In the genomic region with DNA sequence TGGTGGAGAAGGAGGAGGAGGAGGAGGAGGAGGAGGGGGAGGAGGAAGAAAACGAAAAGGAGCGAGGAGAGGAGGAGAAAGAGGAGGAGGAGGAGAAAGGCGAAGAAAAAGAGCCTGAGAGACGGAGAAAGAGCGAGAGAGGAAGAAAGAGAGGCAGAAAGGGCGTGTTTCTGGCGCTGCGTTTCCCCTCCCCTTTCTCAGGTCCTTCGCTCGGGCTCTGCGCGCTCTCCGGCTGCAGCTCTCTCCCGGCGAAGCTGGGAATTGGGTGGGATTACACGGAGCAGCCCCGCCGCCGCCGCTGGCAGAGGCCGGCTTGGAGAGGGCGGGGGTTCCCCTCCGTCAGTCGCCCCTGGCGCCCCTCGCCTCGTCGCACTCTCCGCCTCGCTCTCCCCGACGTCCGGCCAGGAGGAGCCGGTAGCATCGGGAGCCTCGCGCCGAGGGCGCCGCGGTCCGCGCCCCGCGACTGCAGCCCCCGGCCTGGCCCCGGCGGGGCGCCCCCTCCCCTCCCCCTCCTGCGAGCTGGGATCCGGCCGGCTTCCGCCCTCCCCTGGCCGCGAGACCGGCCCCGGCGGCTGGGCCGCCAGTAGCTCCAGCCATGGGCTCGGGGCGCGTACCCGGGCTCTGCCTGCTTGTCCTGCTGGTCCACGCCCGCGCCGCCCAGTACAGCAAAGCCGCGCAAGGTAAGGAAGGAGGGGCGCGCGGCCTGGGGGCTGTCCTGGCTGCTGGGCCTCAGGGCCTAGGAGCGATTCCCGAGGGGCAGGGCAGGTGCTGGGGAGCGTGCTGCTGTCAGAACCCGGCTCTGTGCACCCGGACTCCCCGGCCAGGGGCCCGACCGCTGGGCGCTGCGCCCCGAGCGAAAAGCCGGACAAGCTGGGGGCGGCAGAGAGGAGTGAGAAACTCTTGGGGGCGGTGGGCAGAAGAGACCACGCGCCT, we compare ENCODE assay signal across 8 cellular contexts. TPM values are rescaled to one million over a fixed set of nuclear protein-coding genes. Genes with fewer than 3 reads are reported as not detected.
A peak's percentile ranks its signal among the peaks of the same experiment; 100 is the strongest.
DNase-seq lines count a peak whose midpoint lies in the region; ATAC-seq and TF ChIP-seq lines count a peak whose summit lies in the region.

Gene SCUBE3, plus strand, starts transcription at position 133 of the 933 bp plus-strand sequence. Its CDS starts 463 bp downstream, at position 596.

- DNase-seq in activated CD4-positive, alpha-beta T cell treated with anti-CD3 and anti-CD28 coated beads, Interleukin-2, amount 10 ng/mL, durations not matched to agents 24 days and 14 days = peak; percentile 70
- no peak for DNase-seq in activated CD4-positive, alpha-beta T cell treated with anti-CD3 and anti-CD28 coated beads, Interleukin-2, amount 50 U/mL, for 4 hours
- DNase-seq in NCI-H2227 treated with DMSO at 0.1 percent for 48 hours (lab: John Stamatoyannopoulos, UW) (peak; percentile 54), immature natural killer cell (no peak)
- DNase-seq in stimulated activated effector memory CD8-positive, alpha-beta T cell treated with anti-CD3 and anti-CD28 coated beads, Interleukin-12 subunit alpha, Interleukin-12 subunit beta, amount 100 ng/mL, for 72 hours (ENCODE audit: low spot score in 2 of 2) = no peak

- peaks cover 2% of the 10 kb centered on the region for H3K4me1 Mint-ChIP-seq in activated CD4-positive, alpha-beta T cell treated with anti-CD3 and anti-CD28 coated beads, Interleukin-2, amount 10 ng/mL, durations not matched to agents 24 days and 14 days
- peaks cover 55% of the 10 kb centered on the region for H3K4me1 Mint-ChIP-seq in brain
- H3K4me1 Mint-ChIP-seq in immature natural killer cell = peaks cover 9 to 14% of the 10 kb centered on the region in 2 donors
- peaks cover 12% of the 10 kb centered on the region for H3K4me1 Mint-ChIP-seq in stimulated activated effector memory CD8-positive, alpha-beta T cell treated with anti-CD3 and anti-CD28 coated beads, Interleukin-12 subunit alpha, Interleukin-12 subunit beta, amount 100 ng/mL, for 72 hours

- H3K9me3 Mint-ChIP-seq in activated CD4-positive, alpha-beta T cell treated with anti-CD3 and anti-CD28 coated beads, Interleukin-2, amount 10 ng/mL, durations not matched to agents 24 days and 14 days = no peaks in the 10 kb centered on the region
- H3K9me3 Mint-ChIP-seq in brain (no peaks in the 10 kb centered on the region), immature natural killer cell (no peaks in the 10 kb centered on the region)
- no peaks in the 10 kb centered on the region for H3K9me3 Mint-ChIP-seq in stimulated activated effector memory CD8-positive, alpha-beta T cell treated with anti-CD3 and anti-CD28 coated beads, Interleukin-12 subunit alpha, Interleukin-12 subunit beta, amount 100 ng/mL, for 72 hours

- no peak for TF ChIP-seq CTCF in brain (conservative IDR thresholded peaks at IDR 0.05)

- peak within 1 kb of the TSS; percentile 75 for H3K4me3 Mint-ChIP-seq in activated CD4-positive, alpha-beta T cell treated with anti-CD3 and anti-CD28 coated beads, Interleukin-2, amount 10 ng/mL, durations not matched to agents 24 days and 14 days
- H3K4me3 Mint-ChIP-seq in brain (peak within 1 kb of the TSS; percentile 82 to 90 (median 85)), immature natural killer cell (peak within 1 kb of the TSS; percentile 47 to 84 (median 77))
- H3K4me3 Mint-ChIP-seq in stimulated activated effector memory CD8-positive, alpha-beta T cell treated with anti-CD3 and anti-CD28 coated beads, Interleukin-12 subunit alpha, Interleukin-12 subunit beta, amount 100 ng/mL, for 72 hours = peak within 1 kb of the TSS; percentile 67

- intact Hi-C loops in activated CD4-positive, alpha-beta T cell treated with anti-CD3 and anti-CD28 coated beads, Interleukin-2, amount 10 ng/mL, durations not matched to agents 24 days and 14 days (cut with micrococcal nuclease) = no loop called here

- H3K36me3 Mint-ChIP-seq in activated CD4-positive, alpha-beta T cell treated with anti-CD3 and anti-CD28 coated beads, Interleukin-2, amount 10 ng/mL, durations not matched to agents 24 days and 14 days (ENCODE audit: low read depth) = no peaks in the 10 kb centered on the region
- H3K36me3 Mint-ChIP-seq in brain (no peaks in the 10 kb centered on the region), immature natural killer cell (peaks cover 0 to 4% (median 4%) of the 10 kb centered on the region in 3 donors)
- no peaks in the 10 kb centered on the region for H3K36me3 Mint-ChIP-seq in stimulated activated effector memory CD8-positive, alpha-beta T cell treated with anti-CD3 and anti-CD28 coated beads, Interleukin-12 subunit alpha, Interleukin-12 subunit beta, amount 100 ng/mL, for 72 hours

- peak; percentile 53 for ATAC-seq in stimulated activated effector memory CD8-positive, alpha-beta T cell treated with anti-CD3 and anti-CD28 coated beads, Interleukin-12 subunit alpha, Interleukin-12 subunit beta, amount 100 ng/mL, for 72 hours
- ATAC-seq in GM21786 (IDR thresholded peaks at IDR 0.05; ENCODE audit: unreplicated experiment) (no peak), HG03457 (IDR thresholded peaks at IDR 0.05; ENCODE audit: unreplicated experiment) (no peak)

- H3K27me3 Mint-ChIP-seq in activated CD4-positive, alpha-beta T cell treated with anti-CD3 and anti-CD28 coated beads, Interleukin-2, amount 10 ng/mL, durations not matched to agents 24 days and 14 days = peaks cover 68% of the 10 kb centered on the region
- H3K27me3 Mint-ChIP-seq in brain = peaks cover 22% of the 10 kb centered on the region
- peaks cover 15 to 40% (median 29%) of the 10 kb centered on the region in 3 donors for H3K27me3 Mint-ChIP-seq in immature natural killer cell (ENCODE audit: low read depth in 3 of 3)

- H3K27ac Mint-ChIP-seq in activated CD4-positive, alpha-beta T cell treated with anti-CD3 and anti-CD28 coated beads, Interleukin-2, amount 10 ng/mL, durations not matched to agents 24 days and 14 days = no peak within 1 kb of the TSS
- H3K27ac Mint-ChIP-seq in brain = peak within 1 kb of the TSS; percentile 35 to 95 (median 79)
- H3K27ac Mint-ChIP-seq in immature natural killer cell = no peak within 1 kb of the TSS
- peak within 1 kb of the TSS; percentile 67 for H3K27ac Mint-ChIP-seq in stimulated activated effector memory CD8-positive, alpha-beta T cell treated with anti-CD3 and anti-CD28 coated beads, Interleukin-12 subunit alpha, Interleukin-12 subunit beta, amount 100 ng/mL, for 72 hours

RNA-seq across cellular contexts. Expression of gene SCUBE3, which starts in this region (rescaled TPM):
- 0.02 and 0.07 TPM in 2 replicates for total RNA-seq in activated CD4-positive, alpha-beta T cell treated with anti-CD3 and anti-CD28 coated beads, Interleukin-2, amount 10 ng/mL, durations not matched to agents 24 days and 14 days
- polyA plus RNA-seq in brain (ENCODE audit: insufficient read depth, low read depth, low replicate concordance) (1.6 TPM), immature natural killer cell (under 1 TPM in 2 of 3 donors, not detected in 1; 0.02 to 0.29 TPM)

Comparison
In these comparisons a context has a peak if more than half of its experiments do, and no peak if none do; other contexts are left out.
1. Peak in DNase-seq in activated CD4-positive, alpha-beta T cell treated with anti-CD3 and anti-CD28 coated beads, Interleukin-2, amount 10 ng/mL, durations not matched to agents 24 days and 14 days; RNA of the gene not detected or under 1 TPM.
2. H3K27ac Mint-ChIP-seq: peak in brain (5 of 5) and stimulated activated effector memory CD8-positive, alpha-beta T cell treated with anti-CD3 and anti-CD28 coated beads, Interleukin-12 subunit alpha, Interleukin-12 subunit beta, amount 100 ng/mL, for 72 hours (single experiment); none in activated CD4-positive, alpha-beta T cell treated with anti-CD3 and anti-CD28 coated beads, Interleukin-2, amount 10 ng/mL, durations not matched to agents 24 days and 14 days (single experiment) and immature natural killer cell (0 of 6).
3. Peak in every context shown above with its lines, with median percentiles within 50 percentile points of each other: H3K4me3 Mint-ChIP-seq.